1 cellular context compared by ENCODE assay signal in the genomic region with DNA sequence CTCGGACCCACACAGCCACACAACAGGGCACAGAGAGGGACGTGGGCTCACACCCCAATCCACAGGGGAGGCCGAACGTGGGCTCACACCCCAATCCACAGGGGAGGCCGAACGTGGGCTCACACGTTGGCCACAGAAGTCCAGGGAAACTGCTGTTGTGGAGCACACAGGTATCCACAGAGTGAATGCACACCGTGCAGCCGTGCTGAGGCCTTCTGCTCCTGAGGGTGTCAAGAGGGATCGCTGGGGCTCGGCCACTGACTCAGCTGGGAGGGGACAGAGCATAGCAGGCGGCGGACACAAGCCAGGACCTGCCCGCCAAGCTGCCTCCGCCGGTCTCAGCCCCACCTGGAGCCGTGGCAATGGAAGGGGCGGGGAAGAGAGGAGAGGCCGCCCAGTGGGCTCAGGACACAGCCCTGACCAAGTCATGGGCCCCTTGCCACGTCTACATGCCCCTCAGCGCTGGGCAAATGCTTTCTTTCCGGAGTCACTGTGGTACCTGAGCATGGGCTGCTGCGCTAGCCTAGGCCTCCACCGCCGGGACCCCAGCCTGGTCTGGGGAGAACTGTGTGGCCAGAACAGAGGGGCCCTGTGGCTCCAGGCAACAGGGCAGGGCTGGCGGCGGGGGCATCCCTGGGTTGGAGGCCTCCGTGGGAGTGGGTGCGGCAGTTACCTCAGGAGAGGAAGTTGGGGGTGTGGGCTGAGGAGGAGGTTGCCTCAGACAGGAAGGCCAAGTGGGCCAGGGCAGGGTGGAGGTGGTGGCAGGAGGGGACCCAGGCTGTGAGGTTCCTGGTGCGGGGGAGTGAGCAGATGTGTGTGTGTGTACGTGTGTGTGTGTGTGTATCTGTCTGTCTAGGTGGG.
TF ChIP-seq lines count a peak whose summit lies in the region.

No MANE protein-coding gene starts in this region.

TF ChIP-seq in IMR-90, 13 proteins besides CTCF, POLR2A, EP300 and RAD21:
- TF ChIP-seq MXI1 (IDR thresholded peaks at IDR 0.05; ENCODE audit: borderline replicate concordance, low read depth, low read length), result no peak
- TF ChIP-seq FOS (IDR thresholded peaks at IDR 0.05; ENCODE audit: low read depth, low read length), result no peak
- no peak for TF ChIP-seq MAZ (IDR thresholded peaks at IDR 0.05; ENCODE audit: borderline replicate concordance, low read depth, low read length)
- no peak for TF ChIP-seq SMC3 (IDR thresholded peaks at IDR 0.05; ENCODE audit: low read depth, low read length)
- TF ChIP-seq RCOR1 (IDR thresholded peaks at IDR 0.05; ENCODE audit: insufficient replicate concordance, low read length), result no peak
- no peak for TF ChIP-seq CEBPB (IDR thresholded peaks at IDR 0.05; ENCODE audit: low read depth, low read length)
- TF ChIP-seq MAFK (IDR thresholded peaks at IDR 0.05; ENCODE audit: low read depth, low read length), result no peak
- TF ChIP-seq NFE2L2 (IDR thresholded peaks at IDR 0.05; ENCODE audit: low read depth, low read length), result no peak
- TF ChIP-seq ELK1 (IDR thresholded peaks at IDR 0.05; ENCODE audit: borderline replicate concordance, low read depth, low read length), result no peak
- TF ChIP-seq, protein P1, sequence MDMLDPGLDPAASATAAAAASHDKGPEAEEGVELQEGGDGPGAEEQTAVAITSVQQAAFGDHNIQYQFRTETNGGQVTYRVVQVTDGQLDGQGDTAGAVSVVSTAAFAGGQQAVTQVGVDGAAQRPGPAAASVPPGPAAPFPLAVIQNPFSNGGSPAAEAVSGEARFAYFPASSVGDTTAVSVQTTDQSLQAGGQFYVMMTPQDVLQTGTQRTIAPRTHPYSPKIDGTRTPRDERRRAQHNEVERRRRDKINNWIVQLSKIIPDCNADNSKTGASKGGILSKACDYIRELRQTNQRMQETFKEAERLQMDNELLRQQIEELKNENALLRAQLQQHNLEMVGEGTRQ (IDR thresholded peaks at IDR 0.05; ENCODE audit: low read depth, low read length), result no peak
- no peak for TF ChIP-seq RFX5 (IDR thresholded peaks at IDR 0.05; ENCODE audit: low read depth, low read length)
- no peak for TF ChIP-seq CHD1 (IDR thresholded peaks at IDR 0.05; ENCODE audit: low read depth, low read length)
- TF ChIP-seq BHLHE40 (IDR thresholded peaks at IDR 0.05; ENCODE audit: low read depth, low read length), result no peak
TF ChIP-seq in IMR-90: peak in this region for 0.
